13 cellular contexts compared by ENCODE assay signal in the genomic region with DNA sequence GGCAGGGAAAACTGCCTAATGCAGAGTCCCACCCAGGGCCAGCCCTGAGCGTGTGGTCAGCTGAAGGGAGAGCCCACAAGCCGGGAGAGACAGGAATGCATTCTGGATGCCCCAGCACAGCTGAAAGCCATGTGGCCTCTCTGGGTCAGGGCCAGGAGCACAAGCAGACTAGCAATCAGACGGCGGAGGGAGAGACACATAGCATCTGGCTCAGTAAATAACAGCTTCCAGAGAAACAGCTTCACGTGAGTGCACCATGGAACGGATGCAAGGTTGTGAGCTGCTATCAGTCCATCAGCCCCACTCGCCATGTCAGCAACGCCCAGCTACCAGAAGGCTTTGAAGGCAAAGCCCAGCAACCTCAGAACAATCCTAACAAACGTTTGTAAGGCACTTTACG. TPM values are rescaled to one million over a fixed set of nuclear protein-coding genes. Genes with fewer than 3 reads are reported as not detected.
A peak's percentile ranks its signal among the peaks of the same experiment; 100 is the strongest.
DNase-seq lines count a peak whose midpoint lies in the region; ATAC-seq, FAIRE-seq and TF ChIP-seq lines count a peak whose summit lies in the region.
"Had no signal": no experiment of that assay in that cellular context is flagged by ENCODE, and none has a peak within 500 bp of the region (broad histone marks: within the 10 kb centered on the region; RNA-seq: fewer than 3 reads in every experiment).

No MANE protein-coding gene starts in this region.

- WGBS in H9 (ENCODE audit: extremely low coverage, insufficient read length, low lambda C conversion rate), result no CpG with 5 or more reads among the region's 10 CpGs
- WGBS in body of pancreas, 2 donors, result 35 to 49% methylated on average over 10 of the region's 10 CpGs
- WGBS in small intestine, 3 donors, result 21 to 41% (median 31%) methylated on average over 10 of the region's 10 CpGs

- POLR2A ChIA-PET in GM10248 (lab: Yijun Ruan, JAX), result no interaction called here

- H3T11ph ChIP-seq in H9 (ENCODE audit: low read length), result no peak overlapping the region

- TF ChIP-seq CTCF in H9 (conservative IDR thresholded peaks at IDR 0.05), result no peak
- no peak for TF ChIP-seq CTCF in body of pancreas (IDR thresholded peaks at IDR 0.05)
- no peak for TF ChIP-seq CTCF in GM10248 (IDR thresholded peaks at IDR 0.05; ENCODE audit: control extremely low read depth, extremely low read depth, low read depth, missing control alignments)

- no peak overlapping the region for H3K18ac ChIP-seq in H9 (ENCODE audit: insufficient read length, low read depth, low read length)

- H3K9ac ChIP-seq in H9 (ENCODE audit: extremely low read depth, insufficient read length, low read length), result no peak overlapping the region

- peak overlapping the region in 1 of 3 experiments; percentile 34; a peak in 1 of 7 replicates for H3K27ac Mint-ChIP-seq in H9
- H3K27ac Mint-ChIP-seq: activated T-cell treated with anti-CD3 and anti-CD28 coated beads, Interleukin-2, amount 50 U/mL, for 72 hours had no signal

- no peaks in the 10 kb centered on the region for H3K9me3 Mint-ChIP-seq in H9
- H3K9me3 Mint-ChIP-seq: activated T-cell treated with anti-CD3 and anti-CD28 coated beads, Interleukin-2, amount 50 U/mL, for 72 hours had no signal

- no peak overlapping the region for H2AK5ac ChIP-seq in H9 (ENCODE audit: insufficient read length, low read length)

- TF ChIP-seq POLR2A in body of pancreas (IDR thresholded peaks at IDR 0.05) (no peak), GM12891 (IDR thresholded peaks at IDR 0.05; ENCODE audit: low read depth, low read length) (no peak)

- no peaks in the 10 kb centered on the region for H3K9me3 ChIP-seq in H9 (ENCODE audit: control insufficient read depth, low read depth, low read length)
- no peaks in the 10 kb centered on the region for H3K9me3 ChIP-seq in body of pancreas
- H3K9me3 ChIP-seq in small intestine (ENCODE audit: control insufficient read depth, low read depth), result no peaks in the 10 kb centered on the region
- H3K9me3 ChIP-seq: pancreas had no signal

- no peaks in the 10 kb centered on the region for H3K36me3 ChIP-seq in body of pancreas (replicated peaks in 1 of 2; ENCODE audit: insufficient read depth in 1 of 2, low read depth in 2 of 2)
- no peaks in the 10 kb centered on the region for H3K36me3 ChIP-seq in small intestine (ENCODE audit: control insufficient read depth in 2 of 2, insufficient read depth in 2 of 2, low read length in 2 of 2)
- H3K36me3 ChIP-seq: pancreas had no signal

- CTCF ChIA-PET in GM10248 (lab: Yijun Ruan, JAX), result interaction anchor here (0.8 to 1.7 kb wide), 6 partner anchors 9 to 157 kb away, joined by 3 to 11 read pairs (median 3); no protein-coding TSS in a partner anchor

- FAIRE-seq in small intestine (lab: Jason Lieb, UNC) (no peak), GM12891 (lab: Jason Lieb, UNC) (no peak)
- FAIRE-seq: pancreas had no signal

- H3K56ac ChIP-seq in H9 (ENCODE audit: insufficient read length, low read depth, low read length), result no peak overlapping the region

- no peak overlapping the region for H2BK120ac ChIP-seq in H9 (ENCODE audit: low read depth, low read length, poor library complexity, severe bottlenecking)

- no peak overlapping the region for H3K14ac ChIP-seq in H9 (ENCODE audit: insufficient read depth, low read length)

- H3K27ac ChIP-seq in H9 (ENCODE audit: insufficient read length, low read depth, low read length) (no peak overlapping the region), body of pancreas (no peak overlapping the region), small intestine (ENCODE audit: low read depth in 1 of 2, low read length in 1 of 2) (no peak overlapping the region)
- H3K27ac ChIP-seq: pancreas had no signal

- ATAC-seq in body of pancreas, result peak; percentile 30
- ATAC-seq in HG03520 (IDR thresholded peaks at IDR 0.05; ENCODE audit: unreplicated experiment), result no peak
- ATAC-seq: activated T-cell treated with anti-CD3 and anti-CD28 coated beads, Interleukin-2, amount 50 U/mL, for 72 hours; Panc1 had no signal

- H3K23ac ChIP-seq in H9 (ENCODE audit: insufficient read length, low read depth, low read length), result no peak overlapping the region

- H3K4me3 ChIP-seq in body of pancreas (no peak overlapping the region), small intestine (ENCODE audit: low read depth in 1 of 2, low read length in 2 of 2) (no peak overlapping the region)
- H3K4me3 ChIP-seq: pancreas had no signal

- no peaks in the 10 kb centered on the region for H3K79me2 ChIP-seq in H9 (ENCODE audit: insufficient read depth, low read length)

- no peaks in the 10 kb centered on the region for H3K23me2 ChIP-seq in H9 (ENCODE audit: insufficient read length, low read depth, low read length, poor library complexity, severe bottlenecking)

- H4K8ac ChIP-seq in H9 (replicated peaks; ENCODE audit: insufficient read length, low read depth, low read length), result no peak overlapping the region

- H3K27me3 ChIP-seq in H9 (ENCODE audit: insufficient read depth, low read length), result no peaks in the 10 kb centered on the region
- no peaks in the 10 kb centered on the region for H3K27me3 ChIP-seq in body of pancreas
- no peaks in the 10 kb centered on the region for H3K27me3 ChIP-seq in small intestine (ENCODE audit: control insufficient read depth in 2 of 2, insufficient read depth in 2 of 2, low read length in 2 of 2)
- H3K27me3 ChIP-seq: pancreas had no signal

- no peak overlapping the region for H4K5ac ChIP-seq in H9 (ENCODE audit: insufficient read length, low read depth, low read length)

- intact Hi-C loops in body of pancreas (cut with DNase I), result no loop called here

- DNase-seq in H9 (peak; percentile 30), body of pancreas (peak in 3 of 4 donors; percentile 20 to 47 (median 28)), hepatic stellate cell (ENCODE audit: low spot score) (peak; percentile 76), small intestine (peak; percentile 54), GM12891 (ENCODE audit: insufficient read length, low spot score) (no peak), NCI-H2029 treated with DMSO at 0.1 percent for 48 hours (lab: John Stamatoyannopoulos, UW) (no peak), GM10248 (ENCODE audit: extremely low spot score) (no peak)
- DNase-seq: activated T-cell treated with anti-CD3 and anti-CD28 coated beads, Interleukin-2, amount 50 U/mL, for 72 hours; DND-41; NCI-H1417; pancreas had no signal

- no peak overlapping the region for H2BK20ac ChIP-seq in H9 (ENCODE audit: low read depth, low read length, poor library complexity, severe bottlenecking)

- no peak overlapping the region for H2BK12ac ChIP-seq in H9 (ENCODE audit: insufficient read length, low read depth, low read length)

- H3K27me3 Mint-ChIP-seq in H9 (ENCODE audit: low read depth), result peaks cover 36% of the 10 kb centered on the region

- H4K20me1 ChIP-seq in H9 (ENCODE audit: control insufficient read depth, insufficient read depth, insufficient read length), result no peaks in the 10 kb centered on the region

- no peak overlapping the region for H2AFZ ChIP-seq in H9 (ENCODE audit: low read length)

- H3K4ac ChIP-seq in H9 (ENCODE audit: low read depth, low read length), result no peak overlapping the region

- H4K91ac ChIP-seq in H9 (ENCODE audit: insufficient read length, low read depth, low read length), result no peak overlapping the region

- H3K79me1 ChIP-seq in H9 (ENCODE audit: insufficient read depth, low read depth, low read length, poor library complexity, severe bottlenecking), result no peaks in the 10 kb centered on the region

- H3K4me1 ChIP-seq in H9 (ENCODE audit: insufficient read depth, low read length) (no peaks in the 10 kb centered on the region), body of pancreas (no peaks in the 10 kb centered on the region), small intestine (ENCODE audit: control insufficient read depth in 2 of 2, insufficient read depth in 1 of 2, low read depth in 1 of 2, low read length in 1 of 2) (peaks cover 5 to 9% of the 10 kb centered on the region in 2 donors)
- H3K4me1 ChIP-seq: pancreas had no signal

- peaks cover 0 to 4% of the 10 kb centered on the region in 2 experiments; a peak in 1 of 4 replicates for H3K4me1 Mint-ChIP-seq in H9

- no peak overlapping the region for H2BK5ac ChIP-seq in H9 (ENCODE audit: insufficient read length, low read length)

- no peaks in the 10 kb centered on the region for H3K36me3 Mint-ChIP-seq in H9 (ENCODE audit: insufficient read depth in 1 of 3, low read depth in 3 of 3)

- no peak overlapping the region for H3K4me2 ChIP-seq in H9 (ENCODE audit: insufficient read depth, insufficient read length, low read length)

- H3K4me3 Mint-ChIP-seq in H9, result no peak overlapping the region
- H3K4me3 Mint-ChIP-seq: activated T-cell treated with anti-CD3 and anti-CD28 coated beads, Interleukin-2, amount 50 U/mL, for 72 hours had no signal

- no peak overlapping the region for H2BK15ac ChIP-seq in H9 (ENCODE audit: low read depth, low read length)

TF ChIP-seq in GM12891, 5 proteins besides CTCF, POLR2A, EP300 and RAD21:
- TF ChIP-seq SPI1 (IDR thresholded peaks at IDR 0.05; ENCODE audit: low read depth, low read length) (no peak), POLR2AphosphoS5 (IDR thresholded peaks at IDR 0.05; ENCODE audit: low read depth, low read length) (no peak), TAF1 (IDR thresholded peaks at IDR 0.05; ENCODE audit: low read depth, low read length) (no peak), PAX5 (IDR thresholded peaks at IDR 0.05; ENCODE audit: insufficient read depth, low read length, severe bottlenecking) (no peak), POU2F2 (IDR thresholded peaks at IDR 0.05; ENCODE audit: low read depth, low read length) (no peak)
TF ChIP-seq in GM12891: peak in this region for 0.

RNA-seq across cellular contexts. Expression of a gene that starts 28.2 kb away (rescaled TPM):
- total RNA-seq in H9 (2021), result 40.4 and 43.7 TPM in 2 replicates
- total RNA-seq in body of pancreas, result 10 to 100 TPM; 38.2 to 47.0 TPM
- polyA plus RNA-seq in small intestine, result 100 to 1,000 TPM; 140 to 211 (median 143) TPM
- 81.9 TPM for polyA plus RNA-seq in GM12891 (2012; ENCODE audit: low read depth, missing spikeins)

RNA-seq across cellular contexts. Expression of a gene that starts 30.4 kb away (rescaled TPM):
- total RNA-seq in H9 (2021), result 0.61 and 0.70 TPM in 2 replicates
- 1 to 10 TPM; 1.3 to 3.1 TPM for total RNA-seq in body of pancreas
- 10 to 100 TPM; 36.7 to 61.0 (median 47.0) TPM for polyA plus RNA-seq in small intestine
- 4.5 TPM for polyA plus RNA-seq in GM12891 (2012; ENCODE audit: low read depth, missing spikeins)

Comparison
In these comparisons a context has a peak if more than half of its experiments do, and no peak if none do; other contexts are left out.
1. DNase-seq: peak in H9 (single experiment), body of pancreas (3 of 4), hepatic stellate cell (single experiment) and small intestine (single experiment); none in GM12891 (single experiment), NCI-H2029 treated with DMSO at 0.1 percent for 48 hours (single experiment) and GM10248 (single experiment).